In the genomic region with DNA sequence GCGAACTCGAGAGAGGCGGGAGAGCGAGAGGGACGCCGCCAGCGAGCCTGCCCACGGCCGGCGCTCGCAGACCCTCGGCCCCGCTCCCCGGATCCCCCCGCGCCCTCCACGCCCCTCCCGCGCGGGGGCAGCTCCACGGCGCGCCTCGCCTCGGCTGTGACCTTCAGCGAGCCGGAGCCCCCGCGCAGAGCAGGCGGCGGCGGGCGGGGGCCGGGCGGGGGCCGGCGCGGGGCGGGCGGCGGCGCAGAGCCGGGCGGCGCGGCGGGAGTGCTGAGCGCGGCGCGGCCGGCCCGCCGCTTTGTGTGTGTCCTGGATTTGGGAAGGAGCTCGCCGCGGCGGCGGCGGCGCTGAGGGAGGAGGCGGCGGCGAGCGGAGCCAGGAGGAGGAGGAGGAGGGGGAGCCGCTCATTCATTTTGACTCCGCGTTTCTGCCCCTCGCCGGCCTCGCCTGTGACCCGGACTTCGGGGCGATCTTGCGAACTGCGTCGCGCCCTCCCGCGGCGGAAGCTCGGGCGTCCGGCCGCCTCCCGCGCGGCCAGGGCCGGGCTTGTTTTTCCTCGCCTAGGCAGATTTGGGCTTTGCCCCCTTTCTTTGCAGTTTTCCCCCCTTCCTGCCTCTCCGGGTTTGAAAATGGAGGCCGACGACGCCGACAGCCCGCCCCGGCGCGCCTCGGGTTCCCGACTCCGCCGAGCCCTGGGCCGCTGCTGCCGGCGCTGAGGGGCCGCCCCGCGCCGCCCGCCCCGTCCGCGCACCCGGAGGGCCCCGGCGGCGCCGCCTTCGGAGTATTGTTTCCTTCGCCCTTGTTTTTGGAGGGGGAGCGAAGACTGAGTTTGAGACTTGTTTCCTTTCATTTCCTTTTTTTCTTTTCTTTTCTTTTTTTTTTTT, we compare ENCODE assay signal across 8 cellular contexts. TPM values are rescaled to one million over a fixed set of nuclear protein-coding genes. Genes with fewer than 3 reads are reported as not detected.
DNase-seq lines count a peak whose midpoint lies in the region; ATAC-seq and TF ChIP-seq lines count a peak whose summit lies in the region.

No MANE protein-coding gene starts in this region.

- ATAC-seq in GM18867 (IDR thresholded peaks at IDR 0.05; ENCODE audit: unreplicated experiment), result peak; percentile 30
- peak; percentile 20 for ATAC-seq in HG03095 (IDR thresholded peaks at IDR 0.05; ENCODE audit: unreplicated experiment)
- ATAC-seq in RWPE2 (ENCODE audit: low read depth), result no peak
- peak; percentile 0 to 6 for ATAC-seq in right cardiac atrium

- WGBS in right cardiac atrium, result under 1% methylated on average over 122 of the region's 122 CpGs

- peak; percentile 22 for TF ChIP-seq CTCF in RWPE2 (IDR thresholded peaks at IDR 0.05; ENCODE audit: poor library complexity, severe bottlenecking)

- H3K4me1 ChIP-seq in RWPE2 (ENCODE audit: insufficient read depth, poor library complexity, severe bottlenecking) (peaks cover 21% of the 10 kb centered on the region), right cardiac atrium (ENCODE audit: control insufficient read depth, insufficient read depth, low read length) (no peaks in the 10 kb centered on the region)

- H3K36me3 ChIP-seq in RWPE2 (ENCODE audit: low read depth), result no peaks in the 10 kb centered on the region

- H3K27me3 ChIP-seq in RWPE2 (ENCODE audit: insufficient read depth, poor library complexity, severe bottlenecking), result no peaks in the 10 kb centered on the region
- H3K27me3 ChIP-seq in right cardiac atrium (ENCODE audit: control insufficient read depth, insufficient read depth), result peaks cover 3% of the 10 kb centered on the region

- DNase-seq in AG08395 (ENCODE audit: low spot score) (peak; percentile 23), RWPE2 (ENCODE audit: low spot score) (no peak), right cardiac atrium (peak; percentile 63 to 87 (median 85)), putamen (ENCODE audit: low spot score) (peak; percentile 64), NCI-H2107 (lab: John Stamatoyannopoulos, UW) (no peak)

- H3K9me3 ChIP-seq in RWPE2 (ENCODE audit: severe bottlenecking) (no peaks in the 10 kb centered on the region), right cardiac atrium (ENCODE audit: control insufficient read depth, low read length) (no peaks in the 10 kb centered on the region)

- H3K4me3 ChIP-seq in RWPE2 (ENCODE audit: severe bottlenecking) (peak overlapping the region; percentile 96), right cardiac atrium (ENCODE audit: low read length) (peak overlapping the region; percentile 100)

- H3K27ac ChIP-seq in RWPE2 (ENCODE audit: poor library complexity, severe bottlenecking), result peak overlapping the region; percentile 85
- H3K27ac ChIP-seq in angular gyrus (ENCODE audit: low read depth, low read length), result peak overlapping the region; percentile 90
- peak overlapping the region; percentile 99 for H3K27ac ChIP-seq in right cardiac atrium (ENCODE audit: low read length)

- intact Hi-C loops in right cardiac atrium (cut with DNase I), result loop anchor here (5.0 to 10.0 kb wide), 5 partner anchors 124 to 416 kb away; no protein-coding TSS in a partner anchor

RNA-seq across cellular contexts. Expression of gene IGF1R, which starts 0.6 kb away (rescaled TPM):
- total RNA-seq in right cardiac atrium, result 10 to 100 TPM; 31.0 to 52.3 (median 39.1) TPM
- 9.0 TPM for polyA plus RNA-seq in right cardiac atrium

Comparison
In these comparisons a context has a peak if more than half of its experiments do, and no peak if none do; other contexts are left out.
1. DNase-seq: peak in AG08395 (single experiment), right cardiac atrium (3 of 3) and putamen (single experiment); none in RWPE2 (single experiment) and NCI-H2107 (single experiment).
2. Peak in every context shown above with its lines, with median percentiles within 50 percentile points of each other: H3K27ac ChIP-seq.